ENCODE assay signal across 23 cellular contexts in genomic region chr14:29653303-29653702, GRCh38.
"Had no signal": no experiment of that assay in that cellular context is flagged by ENCODE, and none has a peak within 500 bp of the region (broad histone marks: within the 10 kb centered on the region; RNA-seq: fewer than 3 reads in every experiment).

No MANE protein-coding gene starts in this region.

- H3K79me2 ChIP-seq: hepatocyte had no signal

- H3K27ac ChIP-seq: coronary artery, foreskin keratinocyte, gastroesophageal sphincter, heart left ventricle, hepatocyte, left lung, lower lobe of right lung had no signal

- H3K4me2 ChIP-seq: hepatocyte had no signal

- H3K4me1 Mint-ChIP-seq: immature natural killer cell; naive thymus-derived CD4-positive, alpha-beta T cell had no signal

- H3K4me3 Mint-ChIP-seq: immature natural killer cell; naive thymus-derived CD4-positive, alpha-beta T cell had no signal

- H3K36me3 ChIP-seq: esophagus muscularis mucosa, heart left ventricle, left lung, lower lobe of right lung had no signal

- ATAC-seq: foreskin keratinocyte; gastroesophageal sphincter; heart left ventricle; left cardiac atrium; left lung; left ventricle myocardium superior; lower lobe of right lung; naive thymus-derived CD4-positive, alpha-beta T cell had no signal

- H3K36me3 Mint-ChIP-seq: naive thymus-derived CD4-positive, alpha-beta T cell had no signal

- H3K27me3 ChIP-seq: dorsolateral prefrontal cortex, esophagus muscularis mucosa, foreskin keratinocyte, gastroesophageal sphincter, heart left ventricle, hepatocyte, left lung had no signal

- H3K27me3 Mint-ChIP-seq: naive thymus-derived CD4-positive, alpha-beta T cell had no signal

- FAIRE-seq: colon, endothelial cell of umbilical vein, frontal cortex, keratinocyte had no signal

- H3K4me3 ChIP-seq: coronary artery, dorsolateral prefrontal cortex, esophagus muscularis mucosa, gastroesophageal sphincter, heart left ventricle, hepatocyte, left lung, lower lobe of right lung had no signal

- H2AFZ ChIP-seq: hepatocyte had no signal

- DNase-seq: dermis blood vessel endothelial cell; dorsolateral prefrontal cortex; effector CD4-positive, alpha-beta T cell; effector memory CD4-positive, alpha-beta T cell; foreskin keratinocyte; heart left ventricle; hypothalamus; immature natural killer cell; left cardiac atrium; left lung; left ventricle myocardium superior; lower lobe of right lung; mesenchymal stem cell; midbrain; naive thymus-derived CD4-positive, alpha-beta T cell had no signal

- H3K27ac Mint-ChIP-seq: immature natural killer cell; naive thymus-derived CD4-positive, alpha-beta T cell had no signal

- H3K4me1 ChIP-seq: foreskin keratinocyte, left lung, lower lobe of right lung had no signal
